In the genomic region with DNA sequence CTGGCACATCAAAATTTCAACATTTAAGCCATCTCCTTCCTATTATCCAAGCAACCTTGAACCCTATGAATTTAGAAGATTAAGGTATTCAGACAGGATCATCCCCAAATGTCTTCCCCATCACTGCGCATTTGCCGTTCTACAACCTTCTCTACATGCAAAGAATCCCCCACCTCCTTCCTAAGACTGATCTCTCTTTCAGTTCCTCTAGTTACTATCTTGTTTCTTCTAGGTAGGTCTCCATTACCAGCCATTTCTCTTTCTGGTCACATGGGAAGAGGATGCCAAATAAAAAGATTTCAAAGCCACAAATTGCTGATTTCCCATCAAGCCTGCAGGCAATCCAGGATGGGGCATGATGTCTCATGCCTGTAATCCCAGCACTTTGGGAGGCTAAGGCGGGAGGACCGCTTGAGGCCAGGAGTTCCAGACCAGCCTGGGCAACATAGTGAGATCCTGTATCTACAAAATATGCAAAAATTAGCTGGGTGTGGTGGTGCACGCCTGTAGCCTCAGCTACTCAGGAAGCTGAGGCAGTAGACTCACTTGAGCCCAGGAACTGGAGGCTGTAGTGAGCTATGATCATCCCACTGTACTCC, we compare ENCODE assay signal across 27 cellular contexts.
"Had no signal": no experiment of that assay in that cellular context is flagged by ENCODE, and none has a peak within 500 bp of the region (broad histone marks: within the 10 kb centered on the region; RNA-seq: fewer than 3 reads in every experiment).

No MANE protein-coding gene starts in this region.

- H3K27ac ChIP-seq: adrenal gland, ascending aorta, brain microvascular endothelial cell, heart right ventricle, lower lobe of right lung, sigmoid colon, upper lobe of right lung, VCaP had no signal

- H3K27me3 Mint-ChIP-seq: activated naive CD8-positive, alpha-beta T cell; progenitor cell of endocrine pancreas had no signal

- DNase-seq: activated CD4-positive, CD25-positive, alpha-beta regulatory T cell treated with anti-CD3 and anti-CD28 coated beads, Interleukin-2, amount 50 U/mL, for 72 hours; activated naive CD4-positive, alpha-beta T cell; activated T-cell treated with anti-CD3 and anti-CD28 coated beads, Interleukin-2, amount 50 U/mL, for 1 hour; adrenal gland; brain microvascular endothelial cell; caudate nucleus; dermis blood vessel endothelial cell; effector CD8-positive, alpha-beta T cell; erythroblast; foreskin fibroblast; heart right ventricle; lower lobe of right lung; natural killer cell; retina; sigmoid colon; stimulated activated CD4-positive, alpha-beta T cell treated with anti-CD3 and anti-CD28 coated beads, Interleukin-15, amount 100 ng/mL, for 24 hours; stimulated activated CD8-positive, alpha-beta memory T cell treated with anti-CD3 and anti-CD28 coated beads, Interleukin-4, amount 100 ng/mL, for 48 hours; stimulated activated naive CD4-positive, alpha-beta T cell treated with Interleukin-2 at 50 U/mL for 16 hours; upper lobe of right lung had no signal

- H3K27me3 ChIP-seq: adrenal gland, ascending aorta, brain microvascular endothelial cell, heart right ventricle, sigmoid colon, upper lobe of right lung had no signal

- ATAC-seq: activated T-helper 17 cell treated with anti-CD3 and anti-CD28 coated beads, Interleukin-2, amount 50 U/mL, for 72 hours; heart right ventricle; lower lobe of right lung; natural killer cell; upper lobe of right lung had no signal

- H3K4me1 Mint-ChIP-seq: activated T-helper 17 cell treated with anti-CD3 and anti-CD28 coated beads, Interleukin-2, amount 50 U/mL, for 72 hours had no signal

- H3K9me3 Mint-ChIP-seq: activated T-helper 17 cell treated with anti-CD3 and anti-CD28 coated beads, Interleukin-2, amount 50 U/mL, for 72 hours; natural killer cell; T-helper 2 cell treated with Interferon-gamma antibody and Interleukin-4, amounts not matched to agents 5 μg/mL and 100 μg/mL, for 36 hours had no signal

- H3K36me3 ChIP-seq: adrenal gland, ascending aorta, brain microvascular endothelial cell, heart right ventricle, lower lobe of right lung, sigmoid colon, upper lobe of right lung had no signal

- H3K4me3 Mint-ChIP-seq: activated naive CD8-positive, alpha-beta T cell; activated T-helper 17 cell treated with anti-CD3 and anti-CD28 coated beads, Interleukin-2, amount 50 U/mL, for 72 hours; natural killer cell; T-helper 2 cell treated with Interferon-gamma antibody and Interleukin-4, amounts not matched to agents 5 μg/mL and 100 μg/mL, for 36 hours had no signal

- H3K27ac Mint-ChIP-seq: activated naive CD8-positive, alpha-beta T cell; activated T-helper 17 cell treated with anti-CD3 and anti-CD28 coated beads, Interleukin-2, amount 50 U/mL, for 72 hours; natural killer cell; progenitor cell of endocrine pancreas; T-helper 2 cell treated with Interferon-gamma antibody and Interleukin-4, amounts not matched to agents 5 μg/mL and 100 μg/mL, for 36 hours had no signal

- H3K4me1 ChIP-seq: adrenal gland, ascending aorta, lower lobe of right lung, upper lobe of right lung had no signal

- H3K9me3 ChIP-seq: adrenal gland, ascending aorta, heart right ventricle, lower lobe of right lung, sigmoid colon, upper lobe of right lung had no signal

- FAIRE-seq: keratinocyte had no signal

- H3K4me2 ChIP-seq: smooth muscle cell had no signal

- H3K4me3 ChIP-seq: adrenal gland, ascending aorta, heart right ventricle, lower lobe of right lung, sigmoid colon, smooth muscle cell, upper lobe of right lung had no signal

- H3K36me3 Mint-ChIP-seq: activated naive CD8-positive, alpha-beta T cell; natural killer cell had no signal
